25 cellular contexts compared by ENCODE assay signal in genomic region chr9:117434568-117434967, GRCh38. TPM values are rescaled to one million over a fixed set of nuclear protein-coding genes. Genes with fewer than 3 reads are reported as not detected.
DNase-seq lines count a peak whose midpoint lies in the region; ATAC-seq and TF ChIP-seq lines count a peak whose summit lies in the region.
"Had no signal": no experiment of that assay in that cellular context is flagged by ENCODE, and none has a peak within 500 bp of the region (broad histone marks: within the 10 kb centered on the region; RNA-seq: fewer than 3 reads in every experiment).

No MANE protein-coding gene starts in this region.

- no peak for ATAC-seq in HG03025 (IDR thresholded peaks at IDR 0.05; ENCODE audit: low FRiP score, unreplicated experiment)
- ATAC-seq: HCT116 had no signal

- H3K27ac Mint-ChIP-seq in glutamatergic neuron (ENCODE audit: unreplicated experiment) = no peak overlapping the region
- H3K27ac Mint-ChIP-seq: activated B cell treated with CpG ODN at 0.5 μM for 24 hours; activated naive CD8-positive, alpha-beta T cell treated with anti-CD3 and anti-CD28 coated beads, Interleukin-2, amount 10 ng/mL, durations not matched to agents 7 days and 5 days; memory B cell; T-helper 2 cell treated with Interferon-gamma antibody and Interleukin-4, amounts not matched to agents 5 μg/mL and 100 μg/mL, for 36 hours had no signal

- H3K9me3 Mint-ChIP-seq in glutamatergic neuron (ENCODE audit: unreplicated experiment) = peaks cover 2% of the 10 kb centered on the region
- H3K9me3 Mint-ChIP-seq: activated B cell treated with CpG ODN at 0.5 μM for 24 hours; activated naive CD8-positive, alpha-beta T cell treated with anti-CD3 and anti-CD28 coated beads, Interleukin-2, amount 10 ng/mL, durations not matched to agents 7 days and 5 days; memory B cell had no signal

- no peak for TF ChIP-seq CTCF in epithelial cell of esophagus (IDR thresholded peaks at IDR 0.05; ENCODE audit: insufficient read depth, low read depth, low read length, missing control alignments)
- TF ChIP-seq CTCF in glutamatergic neuron (IDR thresholded peaks at IDR 0.05; ENCODE audit: partially characterized antibody, unreplicated experiment) = no peak

- H3K36me3 Mint-ChIP-seq in glutamatergic neuron (ENCODE audit: unreplicated experiment) = no peaks in the 10 kb centered on the region
- H3K36me3 Mint-ChIP-seq: activated naive CD8-positive, alpha-beta T cell treated with anti-CD3 and anti-CD28 coated beads, Interleukin-2, amount 10 ng/mL, durations not matched to agents 7 days and 5 days; memory B cell had no signal

- no peak overlapping the region for H3K4me3 Mint-ChIP-seq in glutamatergic neuron (ENCODE audit: unreplicated experiment)
- H3K4me3 Mint-ChIP-seq: activated B cell treated with CpG ODN at 0.5 μM for 24 hours; activated naive CD8-positive, alpha-beta T cell treated with anti-CD3 and anti-CD28 coated beads, Interleukin-2, amount 10 ng/mL, durations not matched to agents 7 days and 5 days; memory B cell; T-helper 2 cell treated with Interferon-gamma antibody and Interleukin-4, amounts not matched to agents 5 μg/mL and 100 μg/mL, for 36 hours had no signal

- DNase-seq in DMS79 treated with DMSO at 0.1 percent for 48 hours (lab: John Stamatoyannopoulos, UW) (peak; percentile 92), HT1080 (ENCODE audit: low read depth) (peak; percentile 43), NCI-H524 treated with DMSO at 0.1 percent for 48 hours (lab: John Stamatoyannopoulos, UW) (peak; percentile 32), epithelial cell of esophagus (ENCODE audit: low read depth) (peak; percentile 8), glutamatergic neuron (no peak)
- DNase-seq in activated CD8-positive, alpha-beta memory T cell treated with anti-CD3 and anti-CD28 coated beads, Interleukin-2, amount 50 U/mL, for 48 hours = no peak
- DNase-seq in stimulated activated CD4-positive, alpha-beta T cell treated with anti-CD3 and anti-CD28 coated beads, Interleukin-4, amount 100 ng/mL, for 4 hours = no peak
- DNase-seq: activated B cell treated with CpG ODN at 0.5 μM for 24 hours; activated CD4-positive, alpha-beta T cell treated with anti-CD3 and anti-CD28 coated beads, Interleukin-2, amount 50 U/mL, for 48 hours; activated effector memory CD4-positive, alpha-beta T cell treated with Interleukin-2 at 50 U/mL for 16 hours; activated naive CD8-positive, alpha-beta T cell treated with anti-CD3 and anti-CD28 coated beads, Interleukin-2, amount 10 ng/mL, durations not matched to agents 7 days and 5 days; effector CD4-positive, alpha-beta T cell; foreskin melanocyte; KG1; NCI-H1105 treated with DMSO at 0.1 percent for 48 hours; NCI-H345; SK-N-SH; small intestine; stimulated activated CD4-positive, alpha-beta T cell treated with anti-CD3 and anti-CD28 coated beads, Interleukin-2, amount 100 ng/mL, for 24 hours; stimulated activated naive CD4-positive, alpha-beta T cell had no signal

- peaks cover 22% of the 10 kb centered on the region for H3K4me1 Mint-ChIP-seq in glutamatergic neuron (ENCODE audit: low read depth, unreplicated experiment)
- H3K4me1 Mint-ChIP-seq: activated B cell treated with CpG ODN at 0.5 μM for 24 hours; activated naive CD8-positive, alpha-beta T cell treated with anti-CD3 and anti-CD28 coated beads, Interleukin-2, amount 10 ng/mL, durations not matched to agents 7 days and 5 days; memory B cell had no signal

- H3K27me3 Mint-ChIP-seq in glutamatergic neuron (ENCODE audit: unreplicated experiment) = peaks cover 6% of the 10 kb centered on the region
- H3K27me3 Mint-ChIP-seq: activated B cell treated with CpG ODN at 0.5 μM for 24 hours; activated naive CD8-positive, alpha-beta T cell treated with anti-CD3 and anti-CD28 coated beads, Interleukin-2, amount 10 ng/mL, durations not matched to agents 7 days and 5 days had no signal

- no peak overlapping the region for H3K4me3 ChIP-seq in epithelial cell of esophagus (ENCODE audit: low read length)
- H3K4me3 ChIP-seq: hepatocyte had no signal

RNA-seq across cellular contexts. Expression of gene ASTN2, which starts 19.7 kb away (rescaled TPM):
- total RNA-seq in HT1080 (2014; rRNA removed; shearing (Covaris generic)) = 10.1 and 11.4 TPM in 2 replicates
- polyA plus RNA-seq in HT1080 (2015; cell fraction: cytosol; rRNA removed) = 13.4 and 15.2 TPM in 2 replicates
- polyA plus RNA-seq in HT1080 (2015; cell fraction: nucleus; rRNA removed) = 8.5 and 10.9 TPM in 2 replicates
- 134 TPM for total RNA-seq in glutamatergic neuron (ENCODE audit: unreplicated experiment)

Comparison
In these comparisons a context has a peak if more than half of its experiments do, and no peak if none do; other contexts are left out.
1. DNase-seq: peak in DMS79 treated with DMSO at 0.1 percent for 48 hours (single experiment), HT1080 (single experiment), NCI-H524 treated with DMSO at 0.1 percent for 48 hours (single experiment) and epithelial cell of esophagus (single experiment); none in glutamatergic neuron (single experiment), activated CD8-positive, alpha-beta memory T cell treated with anti-CD3 and anti-CD28 coated beads, Interleukin-2, amount 50 U/mL, for 48 hours (single experiment) and stimulated activated CD4-positive, alpha-beta T cell treated with anti-CD3 and anti-CD28 coated beads, Interleukin-4, amount 100 ng/mL, for 4 hours (0 of 2).
2. RNA of gene ASTN2, which starts 19.7 kb away (total RNA-seq): 134 TPM in glutamatergic neuron (single experiment); 10.1 to 11.4 TPM in HT1080; every median in the first group is over 10 times any median in the second.